Comparison of ENCODE assay signal across 1 cellular context in the genomic region with DNA sequence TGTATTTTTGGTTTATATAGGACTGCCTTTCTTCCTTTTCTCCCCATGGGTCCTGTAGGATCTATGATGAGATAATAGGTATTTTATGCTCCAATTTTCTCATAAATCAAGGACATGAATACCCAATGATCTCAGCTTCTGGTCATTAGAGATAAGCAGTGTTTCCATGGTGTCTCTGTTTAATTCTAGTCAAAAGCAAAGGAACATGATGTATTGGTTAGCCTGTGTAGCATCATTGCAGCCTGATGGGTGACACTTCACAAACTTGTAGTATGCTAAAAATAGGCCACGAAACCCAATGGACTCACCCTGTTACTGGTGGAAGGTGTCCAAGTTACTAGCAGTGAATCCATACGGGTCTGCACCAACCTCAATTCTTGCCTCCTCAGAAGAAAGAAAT.
A peak's percentile ranks its signal among the peaks of the same experiment; 100 is the strongest.
TF ChIP-seq lines count a peak whose summit lies in the region.

No MANE protein-coding gene starts in this region.

TF ChIP-seq in K562, 482 proteins besides CTCF, POLR2A, EP300 and RAD21 (continued from another document and continues in another):
- TF ChIP-seq, protein P1, sequence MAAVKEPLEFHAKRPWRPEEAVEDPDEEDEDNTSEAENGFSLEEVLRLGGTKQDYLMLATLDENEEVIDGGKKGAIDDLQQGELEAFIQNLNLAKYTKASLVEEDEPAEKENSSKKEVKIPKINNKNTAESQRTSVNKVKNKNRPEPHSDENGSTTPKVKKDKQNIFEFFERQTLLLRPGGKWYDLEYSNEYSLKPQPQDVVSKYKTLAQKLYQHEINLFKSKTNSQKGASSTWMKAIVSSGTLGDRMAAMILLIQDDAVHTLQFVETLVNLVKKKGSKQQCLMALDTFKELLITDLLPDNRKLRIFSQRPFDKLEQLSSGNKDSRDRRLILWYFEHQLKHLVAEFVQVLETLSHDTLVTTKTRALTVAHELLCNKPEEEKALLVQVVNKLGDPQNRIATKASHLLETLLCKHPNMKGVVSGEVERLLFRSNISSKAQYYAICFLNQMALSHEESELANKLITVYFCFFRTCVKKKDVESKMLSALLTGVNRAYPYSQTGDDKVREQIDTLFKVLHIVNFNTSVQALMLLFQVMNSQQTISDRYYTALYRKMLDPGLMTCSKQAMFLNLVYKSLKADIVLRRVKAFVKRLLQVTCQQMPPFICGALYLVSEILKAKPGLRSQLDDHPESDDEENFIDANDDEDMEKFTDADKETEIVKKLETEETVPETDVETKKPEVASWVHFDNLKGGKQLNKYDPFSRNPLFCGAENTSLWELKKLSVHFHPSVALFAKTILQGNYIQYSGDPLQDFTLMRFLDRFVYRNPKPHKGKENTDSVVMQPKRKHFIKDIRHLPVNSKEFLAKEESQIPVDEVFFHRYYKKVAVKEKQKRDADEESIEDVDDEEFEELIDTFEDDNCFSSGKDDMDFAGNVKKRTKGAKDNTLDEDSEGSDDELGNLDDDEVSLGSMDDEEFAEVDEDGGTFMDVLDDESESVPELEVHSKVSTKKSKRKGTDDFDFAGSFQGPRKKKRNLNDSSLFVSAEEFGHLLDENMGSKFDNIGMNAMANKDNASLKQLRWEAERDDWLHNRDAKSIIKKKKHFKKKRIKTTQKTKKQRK (IDR thresholded peaks at IDR 0.05; ENCODE audit: borderline replicate concordance, low read depth, low read length): no peak
- TF ChIP-seq JUND (IDR thresholded peaks at IDR 0.05; ENCODE audit: borderline replicate concordance, low read depth, low read length): peak; percentile 44; the same call in 1 of the 2 replicates
- TF ChIP-seq JUND (tag; IDR thresholded peaks at IDR 0.05; ENCODE audit: borderline replicate concordance, low read depth, low read length): no peak
- TF ChIP-seq ZNF165 (CRISPR knock-in tag; IDR thresholded peaks at IDR 0.05; ENCODE audit: borderline replicate concordance): no peak
- no peak for TF ChIP-seq ZZZ3 (IDR thresholded peaks at IDR 0.05)
- TF ChIP-seq MEF2A (IDR thresholded peaks at IDR 0.05; ENCODE audit: control insufficient read depth, low read depth, low read length): peak; percentile 80
- TF ChIP-seq, protein P2, sequence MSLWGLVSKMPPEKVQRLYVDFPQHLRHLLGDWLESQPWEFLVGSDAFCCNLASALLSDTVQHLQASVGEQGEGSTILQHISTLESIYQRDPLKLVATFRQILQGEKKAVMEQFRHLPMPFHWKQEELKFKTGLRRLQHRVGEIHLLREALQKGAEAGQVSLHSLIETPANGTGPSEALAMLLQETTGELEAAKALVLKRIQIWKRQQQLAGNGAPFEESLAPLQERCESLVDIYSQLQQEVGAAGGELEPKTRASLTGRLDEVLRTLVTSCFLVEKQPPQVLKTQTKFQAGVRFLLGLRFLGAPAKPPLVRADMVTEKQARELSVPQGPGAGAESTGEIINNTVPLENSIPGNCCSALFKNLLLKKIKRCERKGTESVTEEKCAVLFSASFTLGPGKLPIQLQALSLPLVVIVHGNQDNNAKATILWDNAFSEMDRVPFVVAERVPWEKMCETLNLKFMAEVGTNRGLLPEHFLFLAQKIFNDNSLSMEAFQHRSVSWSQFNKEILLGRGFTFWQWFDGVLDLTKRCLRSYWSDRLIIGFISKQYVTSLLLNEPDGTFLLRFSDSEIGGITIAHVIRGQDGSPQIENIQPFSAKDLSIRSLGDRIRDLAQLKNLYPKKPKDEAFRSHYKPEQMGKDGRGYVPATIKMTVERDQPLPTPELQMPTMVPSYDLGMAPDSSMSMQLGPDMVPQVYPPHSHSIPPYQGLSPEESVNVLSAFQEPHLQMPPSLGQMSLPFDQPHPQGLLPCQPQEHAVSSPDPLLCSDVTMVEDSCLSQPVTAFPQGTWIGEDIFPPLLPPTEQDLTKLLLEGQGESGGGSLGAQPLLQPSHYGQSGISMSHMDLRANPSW (CRISPR knock-in tag; IDR thresholded peaks at IDR 0.05): no peak
- TF ChIP-seq, protein P3, sequence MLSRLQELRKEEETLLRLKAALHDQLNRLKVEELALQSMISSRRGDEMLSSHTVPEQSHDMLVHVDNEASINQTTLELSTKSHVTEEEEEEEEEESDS (CRISPR knock-in tag; IDR thresholded peaks at IDR 0.05): no peak
- TF ChIP-seq, protein P4, sequence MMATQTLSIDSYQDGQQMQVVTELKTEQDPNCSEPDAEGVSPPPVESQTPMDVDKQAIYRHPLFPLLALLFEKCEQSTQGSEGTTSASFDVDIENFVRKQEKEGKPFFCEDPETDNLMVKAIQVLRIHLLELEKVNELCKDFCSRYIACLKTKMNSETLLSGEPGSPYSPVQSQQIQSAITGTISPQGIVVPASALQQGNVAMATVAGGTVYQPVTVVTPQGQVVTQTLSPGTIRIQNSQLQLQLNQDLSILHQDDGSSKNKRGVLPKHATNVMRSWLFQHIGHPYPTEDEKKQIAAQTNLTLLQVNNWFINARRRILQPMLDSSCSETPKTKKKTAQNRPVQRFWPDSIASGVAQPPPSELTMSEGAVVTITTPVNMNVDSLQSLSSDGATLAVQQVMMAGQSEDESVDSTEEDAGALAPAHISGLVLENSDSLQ (IDR thresholded peaks at IDR 0.05): peak; percentile 76
- TF ChIP-seq ZFP36 (IDR thresholded peaks at IDR 0.05; ENCODE audit: low read depth, low read length, partially characterized antibody): no peak
- no peak for TF ChIP-seq ZNF140 (CRISPR knock-in tag; IDR thresholded peaks at IDR 0.05)
- peak; percentile 83; the same call in 1 of the 2 replicates for TF ChIP-seq FOXJ2 (tag; IDR thresholded peaks at IDR 0.05)
- no peak for TF ChIP-seq GTF2F1 (IDR thresholded peaks at IDR 0.05; ENCODE audit: low read depth, low read length)
- peak; percentile 97 for TF ChIP-seq MEIS2 (IDR thresholded peaks at IDR 0.05; ENCODE audit: partially characterized antibody)
- TF ChIP-seq, protein P5, sequence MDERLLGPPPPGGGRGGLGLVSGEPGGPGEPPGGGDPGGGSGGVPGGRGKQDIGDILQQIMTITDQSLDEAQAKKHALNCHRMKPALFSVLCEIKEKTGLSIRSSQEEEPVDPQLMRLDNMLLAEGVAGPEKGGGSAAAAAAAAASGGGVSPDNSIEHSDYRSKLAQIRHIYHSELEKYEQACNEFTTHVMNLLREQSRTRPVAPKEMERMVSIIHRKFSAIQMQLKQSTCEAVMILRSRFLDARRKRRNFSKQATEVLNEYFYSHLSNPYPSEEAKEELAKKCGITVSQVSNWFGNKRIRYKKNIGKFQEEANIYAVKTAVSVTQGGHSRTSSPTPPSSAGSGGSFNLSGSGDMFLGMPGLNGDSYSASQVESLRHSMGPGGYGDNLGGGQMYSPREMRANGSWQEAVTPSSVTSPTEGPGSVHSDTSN (CRISPR knock-in tag; IDR thresholded peaks at IDR 0.05; ENCODE audit: low read depth): no peak
- TF ChIP-seq, protein P5 (tag; conservative IDR thresholded peaks at IDR 0.05; ENCODE audit: low read depth): peak; percentile 95
- TF ChIP-seq, protein P6, sequence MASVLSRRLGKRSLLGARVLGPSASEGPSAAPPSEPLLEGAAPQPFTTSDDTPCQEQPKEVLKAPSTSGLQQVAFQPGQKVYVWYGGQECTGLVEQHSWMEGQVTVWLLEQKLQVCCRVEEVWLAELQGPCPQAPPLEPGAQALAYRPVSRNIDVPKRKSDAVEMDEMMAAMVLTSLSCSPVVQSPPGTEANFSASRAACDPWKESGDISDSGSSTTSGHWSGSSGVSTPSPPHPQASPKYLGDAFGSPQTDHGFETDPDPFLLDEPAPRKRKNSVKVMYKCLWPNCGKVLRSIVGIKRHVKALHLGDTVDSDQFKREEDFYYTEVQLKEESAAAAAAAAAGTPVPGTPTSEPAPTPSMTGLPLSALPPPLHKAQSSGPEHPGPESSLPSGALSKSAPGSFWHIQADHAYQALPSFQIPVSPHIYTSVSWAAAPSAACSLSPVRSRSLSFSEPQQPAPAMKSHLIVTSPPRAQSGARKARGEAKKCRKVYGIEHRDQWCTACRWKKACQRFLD (CRISPR knock-in tag; IDR thresholded peaks at IDR 0.05): no peak
- TF ChIP-seq BRD4 (IDR thresholded peaks at IDR 0.05): no peak
- peak; percentile 31; the same call in 1 of the 2 replicates for TF ChIP-seq STAT5A (IDR thresholded peaks at IDR 0.05; ENCODE audit: borderline replicate concordance, low read length)
- TF ChIP-seq NR3C1 (CRISPR knock-in tag; IDR thresholded peaks at IDR 0.05): no peak
- TF ChIP-seq MTA2 (IDR thresholded peaks at IDR 0.05; ENCODE audit: low read depth): peak; percentile 46
- no peak for TF ChIP-seq ZNF274 (IDR thresholded peaks at IDR 0.05; ENCODE audit: borderline replicate concordance, low read depth, low read length)
- TF ChIP-seq LEF1 (IDR thresholded peaks at IDR 0.05): 0 out of 2 replicates have a peak, but pooled peaks have one; percentile 15
- TF ChIP-seq, protein P7, sequence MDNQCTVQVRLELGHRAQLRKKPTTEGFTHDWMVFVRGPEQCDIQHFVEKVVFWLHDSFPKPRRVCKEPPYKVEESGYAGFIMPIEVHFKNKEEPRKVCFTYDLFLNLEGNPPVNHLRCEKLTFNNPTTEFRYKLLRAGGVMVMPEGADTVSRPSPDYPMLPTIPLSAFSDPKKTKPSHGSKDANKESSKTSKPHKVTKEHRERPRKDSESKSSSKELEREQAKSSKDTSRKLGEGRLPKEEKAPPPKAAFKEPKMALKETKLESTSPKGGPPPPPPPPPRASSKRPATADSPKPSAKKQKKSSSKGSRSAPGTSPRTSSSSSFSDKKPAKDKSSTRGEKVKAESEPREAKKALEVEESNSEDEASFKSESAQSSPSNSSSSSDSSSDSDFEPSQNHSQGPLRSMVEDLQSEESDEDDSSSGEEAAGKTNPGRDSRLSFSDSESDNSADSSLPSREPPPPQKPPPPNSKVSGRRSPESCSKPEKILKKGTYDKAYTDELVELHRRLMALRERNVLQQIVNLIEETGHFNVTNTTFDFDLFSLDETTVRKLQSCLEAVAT (IDR thresholded peaks at IDR 0.05): 0 out of 4 replicates have a peak, but pooled peaks of 1 of the 2 experiments have one; percentile 54
- TF ChIP-seq, protein P8, sequence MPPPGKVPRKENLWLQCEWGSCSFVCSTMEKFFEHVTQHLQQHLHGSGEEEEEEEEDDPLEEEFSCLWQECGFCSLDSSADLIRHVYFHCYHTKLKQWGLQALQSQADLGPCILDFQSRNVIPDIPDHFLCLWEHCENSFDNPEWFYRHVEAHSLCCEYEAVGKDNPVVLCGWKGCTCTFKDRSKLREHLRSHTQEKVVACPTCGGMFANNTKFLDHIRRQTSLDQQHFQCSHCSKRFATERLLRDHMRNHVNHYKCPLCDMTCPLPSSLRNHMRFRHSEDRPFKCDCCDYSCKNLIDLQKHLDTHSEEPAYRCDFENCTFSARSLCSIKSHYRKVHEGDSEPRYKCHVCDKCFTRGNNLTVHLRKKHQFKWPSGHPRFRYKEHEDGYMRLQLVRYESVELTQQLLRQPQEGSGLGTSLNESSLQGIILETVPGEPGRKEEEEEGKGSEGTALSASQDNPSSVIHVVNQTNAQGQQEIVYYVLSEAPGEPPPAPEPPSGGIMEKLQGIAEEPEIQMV (tag; conservative IDR thresholded peaks at IDR 0.05; ENCODE audit: low read depth): no peak
- TF ChIP-seq, protein P9, sequence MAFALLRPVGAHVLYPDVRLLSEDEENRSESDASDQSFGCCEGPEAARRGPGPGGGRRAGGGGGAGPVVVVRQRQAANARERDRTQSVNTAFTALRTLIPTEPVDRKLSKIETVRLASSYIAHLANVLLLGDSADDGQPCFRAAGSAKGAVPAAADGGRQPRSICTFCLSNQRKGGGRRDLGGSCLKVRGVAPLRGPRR (CRISPR knock-in tag; IDR thresholded peaks at IDR 0.05): no peak
- no peak for TF ChIP-seq E2F3 (CRISPR knock-in tag; IDR thresholded peaks at IDR 0.05)
- no peak for TF ChIP-seq KLF6 (CRISPR knock-in tag; IDR thresholded peaks at IDR 0.05; ENCODE audit: borderline replicate concordance)
- no peak for TF ChIP-seq CEBPB (tag; IDR thresholded peaks at IDR 0.05)
- TF ChIP-seq NFE2L1 (tag; IDR thresholded peaks at IDR 0.05; ENCODE audit: borderline replicate concordance, low read depth): no peak
- TF ChIP-seq, protein P10, sequence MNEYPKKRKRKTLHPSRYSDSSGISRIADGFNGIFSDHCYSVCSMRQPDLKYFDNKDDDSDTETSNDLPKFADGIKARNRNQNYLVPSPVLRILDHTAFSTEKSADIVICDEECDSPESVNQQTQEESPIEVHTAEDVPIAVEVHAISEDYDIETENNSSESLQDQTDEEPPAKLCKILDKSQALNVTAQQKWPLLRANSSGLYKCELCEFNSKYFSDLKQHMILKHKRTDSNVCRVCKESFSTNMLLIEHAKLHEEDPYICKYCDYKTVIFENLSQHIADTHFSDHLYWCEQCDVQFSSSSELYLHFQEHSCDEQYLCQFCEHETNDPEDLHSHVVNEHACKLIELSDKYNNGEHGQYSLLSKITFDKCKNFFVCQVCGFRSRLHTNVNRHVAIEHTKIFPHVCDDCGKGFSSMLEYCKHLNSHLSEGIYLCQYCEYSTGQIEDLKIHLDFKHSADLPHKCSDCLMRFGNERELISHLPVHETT (CRISPR knock-in tag; conservative IDR thresholded peaks at IDR 0.05 in 1 of 2, IDR thresholded peaks at IDR 0.05 in 1 of 2): no peak
- TF ChIP-seq CBX5 (IDR thresholded peaks at IDR 0.05; ENCODE audit: borderline replicate concordance, low read depth): no peak
- TF ChIP-seq ATF7 (IDR thresholded peaks at IDR 0.05): peak; percentile 61; the same call in 1 of the 2 replicates
- no peak for TF ChIP-seq CREB1 (IDR thresholded peaks at IDR 0.05)
- 0 out of 2 replicates have a peak, but pooled peaks have one; percentile 31 for TF ChIP-seq CREB1 (CRISPR knock-in tag; IDR thresholded peaks at IDR 0.05)
- peak; percentile 68; the same call in 1 of the 2 replicates for TF ChIP-seq TEAD4 (IDR thresholded peaks at IDR 0.05; ENCODE audit: low read length)
- no peak for TF ChIP-seq TEAD4 (CRISPR knock-in tag; IDR thresholded peaks at IDR 0.05; ENCODE audit: borderline replicate concordance)
- TF ChIP-seq CHD4 (IDR thresholded peaks at IDR 0.05; ENCODE audit: insufficient read depth, insufficient replicate concordance, low read depth, low read length, poor library complexity, severe bottlenecking): no peak
- no peak for TF ChIP-seq BRF1 (IDR thresholded peaks at IDR 0.05; ENCODE audit: borderline replicate concordance, extremely low read depth, insufficient read length)
- TF ChIP-seq POLR2B (IDR thresholded peaks at IDR 0.05; ENCODE audit: low read depth, partially characterized antibody): no peak
- 0 out of 2 replicates have a peak, but pooled peaks have one; percentile 37 for TF ChIP-seq JUN (IDR thresholded peaks at IDR 0.05; ENCODE audit: borderline replicate concordance, low read depth, low read length)
- TF ChIP-seq JUN (CRISPR knock-in tag; IDR thresholded peaks at IDR 0.05; ENCODE audit: borderline replicate concordance): no peak
- no peak for TF ChIP-seq IFI16 (CRISPR knock-in tag; IDR thresholded peaks at IDR 0.05)
- TF ChIP-seq TAL1 (IDR thresholded peaks at IDR 0.05): peak; percentile 69
- TF ChIP-seq KLF16 (IDR thresholded peaks at IDR 0.05): no peak
- TF ChIP-seq, protein P11, sequence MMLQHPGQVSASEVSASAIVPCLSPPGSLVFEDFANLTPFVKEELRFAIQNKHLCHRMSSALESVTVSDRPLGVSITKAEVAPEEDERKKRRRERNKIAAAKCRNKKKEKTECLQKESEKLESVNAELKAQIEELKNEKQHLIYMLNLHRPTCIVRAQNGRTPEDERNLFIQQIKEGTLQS (IDR thresholded peaks at IDR 0.05): peak; percentile 34; the same call in 1 of the 2 replicates
- TF ChIP-seq, protein P11 (CRISPR knock-in tag; conservative IDR thresholded peaks at IDR 0.05): no peak
